Comparison of ENCODE assay signal across 25 cellular contexts in genomic region chr20:40724566-40724965, GRCh38.
"Had no signal": no experiment of that assay in that cellular context is flagged by ENCODE, and none has a peak within 500 bp of the region (broad histone marks: within the 10 kb centered on the region; RNA-seq: fewer than 3 reads in every experiment).

No MANE protein-coding gene starts in this region.

- H3K4me1 ChIP-seq: colonic mucosa, esophagus muscularis mucosa, lower lobe of right lung, prostate gland, testis, tibial artery, upper lobe of left lung, uterus had no signal

- H3K36me3 Mint-ChIP-seq: immature natural killer cell; naive thymus-derived CD8-positive, alpha-beta T cell; stimulated activated memory B cell treated with anti-CD40 and anti-IgM and Interleukin-4, amounts not matched to agents 10 μg/mL and 1 μg/mL and 100 μg/mL, for 72 hours had no signal

- H3K4me1 Mint-ChIP-seq: immature natural killer cell; naive thymus-derived CD8-positive, alpha-beta T cell; stimulated activated memory B cell treated with anti-CD40 and anti-IgM and Interleukin-4, amounts not matched to agents 10 μg/mL and 1 μg/mL and 100 μg/mL, for 72 hours had no signal

- H3K27ac ChIP-seq: colonic mucosa, esophagus muscularis mucosa, lower lobe of right lung, prostate gland, skin epidermis, spleen, testis, tibial artery, upper lobe of left lung, uterus had no signal

- H3K27me3 ChIP-seq: colonic mucosa, esophagus muscularis mucosa, testis, tibial artery, upper lobe of left lung, uterus had no signal

- H3K4me3 ChIP-seq: colonic mucosa, esophagus muscularis mucosa, lower lobe of right lung, prostate gland, skin epidermis, spleen, testis, tibial artery, upper lobe of left lung, uterus had no signal

- DNase-seq: colonic mucosa; effector CD8-positive, alpha-beta T cell; foreskin melanocyte; hypothalamus; immature natural killer cell; islet precursor cell; kidney glomerular epithelial cell; left colon; left ventricle myocardium superior; lower lobe of right lung; naive thymus-derived CD8-positive, alpha-beta T cell; right cardiac atrium; spleen; stimulated activated CD4-positive, alpha-beta T cell treated with anti-CD3 and anti-CD28 coated beads, Interleukin-4, amount 100 ng/mL, for 4 hours; stimulated activated naive CD8-positive, alpha-beta T cell treated with anti-CD3 and anti-CD28 coated beads, Interleukin-15, Interleukin-2, amounts not matched to agents 100 U/mL and 50 U/mL, for 24 hours; substantia nigra; testis; tibial artery; uterus had no signal

- H3K27me3 Mint-ChIP-seq: stimulated activated memory B cell treated with anti-CD40 and anti-IgM and Interleukin-4, amounts not matched to agents 10 μg/mL and 1 μg/mL and 100 μg/mL, for 72 hours had no signal

- H3K36me3 ChIP-seq: colonic mucosa, esophagus muscularis mucosa, lower lobe of right lung, prostate gland, spleen, tibial artery, upper lobe of left lung, uterus had no signal

- H3K9me3 ChIP-seq: colonic mucosa, lower lobe of right lung, prostate gland, testis, tibial artery, upper lobe of left lung, uterus had no signal

- H3K27ac Mint-ChIP-seq: dendritic cell treated with granulocyte-macrophage colony-stimulating factor and Interleukin-4, amounts not matched to agents 40 ng/mL and 50 ng/mL, for 4 days; immature natural killer cell; naive thymus-derived CD8-positive, alpha-beta T cell; stimulated activated memory B cell treated with anti-CD40 and anti-IgM and Interleukin-4, amounts not matched to agents 10 μg/mL and 1 μg/mL and 100 μg/mL, for 72 hours had no signal

- H3K4me3 Mint-ChIP-seq: dendritic cell treated with granulocyte-macrophage colony-stimulating factor and Interleukin-4, amounts not matched to agents 40 ng/mL and 50 ng/mL, for 4 days; immature natural killer cell; naive thymus-derived CD8-positive, alpha-beta T cell; stimulated activated memory B cell treated with anti-CD40 and anti-IgM and Interleukin-4, amounts not matched to agents 10 μg/mL and 1 μg/mL and 100 μg/mL, for 72 hours had no signal

- ATAC-seq: left colon; left ventricle myocardium superior; lower lobe of right lung; naive thymus-derived CD8-positive, alpha-beta T cell; right cardiac atrium; stimulated activated memory B cell treated with anti-CD40 and anti-IgM and Interleukin-4, amounts not matched to agents 10 μg/mL and 1 μg/mL and 100 μg/mL, for 72 hours; stimulated activated naive CD8-positive, alpha-beta T cell treated with anti-CD3 and anti-CD28 coated beads, Interleukin-15, Interleukin-2, amounts not matched to agents 100 U/mL and 50 U/mL, for 24 hours had no signal
